14 cellular contexts compared by ENCODE assay signal in genomic region chr3:125332504-125332903, GRCh38.
"Had no signal": no experiment of that assay in that cellular context is flagged by ENCODE, and none has a peak within 500 bp of the region (broad histone marks: within the 10 kb centered on the region; RNA-seq: fewer than 3 reads in every experiment).

No MANE protein-coding gene starts in this region.

- H3K4me1 Mint-ChIP-seq: nephron progenitor cell had no signal

- H3K27me3 Mint-ChIP-seq: activated naive CD8-positive, alpha-beta T cell treated with anti-CD3 and anti-CD28 coated beads for 36 hours; dendritic cell treated with granulocyte-macrophage colony-stimulating factor and Interleukin-4, amounts not matched to agents 40 ng/mL and 50 ng/mL, for 4 days; stimulated activated naive B cell treated with anti-CD40 and anti-IgM and Interleukin-4, amounts not matched to agents 10 μg/mL and 1 μg/mL and 100 μg/mL, for 72 hours had no signal

- DNase-seq: activated CD4-positive, alpha-beta T cell treated with anti-CD3 and anti-CD28 coated beads, Interleukin-2, amount 50 U/mL, for 4 hours; activated naive CD4-positive, alpha-beta T cell; activated naive CD8-positive, alpha-beta T cell treated with anti-CD3 and anti-CD28 coated beads for 36 hours; activated T-cell treated with anti-CD3 and anti-CD28 coated beads for 4 hours; amygdala; effector memory CD4-positive, alpha-beta T cell; nephron progenitor cell; nucleus accumbens; posterior cingulate gyrus; stimulated activated naive B cell treated with anti-CD40 and anti-IgM and Interleukin-4, amounts not matched to agents 10 μg/mL and 1 μg/mL and 100 μg/mL, for 72 hours; upper lobe of right lung had no signal

- H3K27ac ChIP-seq: cardiac muscle cell, upper lobe of right lung had no signal

- H3K27me3 ChIP-seq: cardiac muscle cell, upper lobe of right lung had no signal

- FAIRE-seq: endothelial cell of umbilical vein had no signal

- H3K27ac Mint-ChIP-seq: activated naive CD8-positive, alpha-beta T cell treated with anti-CD3 and anti-CD28 coated beads for 36 hours; dendritic cell treated with granulocyte-macrophage colony-stimulating factor and Interleukin-4, amounts not matched to agents 40 ng/mL and 50 ng/mL, for 4 days; nephron progenitor cell; stimulated activated naive B cell treated with anti-CD40 and anti-IgM and Interleukin-4, amounts not matched to agents 10 μg/mL and 1 μg/mL and 100 μg/mL, for 72 hours had no signal

- H3K9me3 ChIP-seq: upper lobe of right lung had no signal

- H3K4me3 Mint-ChIP-seq: activated naive CD8-positive, alpha-beta T cell treated with anti-CD3 and anti-CD28 coated beads for 36 hours; dendritic cell treated with granulocyte-macrophage colony-stimulating factor and Interleukin-4, amounts not matched to agents 40 ng/mL and 50 ng/mL, for 4 days; nephron progenitor cell; stimulated activated naive B cell treated with anti-CD40 and anti-IgM and Interleukin-4, amounts not matched to agents 10 μg/mL and 1 μg/mL and 100 μg/mL, for 72 hours had no signal

- ATAC-seq: stimulated activated naive B cell treated with anti-CD40 and anti-IgM and Interleukin-4, amounts not matched to agents 10 μg/mL and 1 μg/mL and 100 μg/mL, for 72 hours; upper lobe of right lung had no signal
